7 cellular contexts compared by ENCODE assay signal in the genomic region with DNA sequence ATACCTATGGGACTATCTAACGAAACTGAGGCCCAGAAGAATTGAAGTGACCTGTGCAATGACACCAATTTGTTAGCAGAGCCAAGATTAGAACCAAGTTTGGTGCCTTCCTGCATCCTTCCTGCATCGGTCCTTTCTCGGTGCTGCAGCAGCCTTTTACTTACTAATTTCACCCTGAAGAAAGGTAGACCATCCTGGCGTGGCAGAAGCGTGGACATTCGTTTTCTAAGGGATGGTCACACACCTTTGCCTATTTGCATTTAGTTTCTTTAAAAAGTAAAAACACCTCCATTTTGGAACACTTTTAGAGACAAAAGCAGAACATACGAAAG. TPM values are rescaled to one million over a fixed set of nuclear protein-coding genes. Genes with fewer than 3 reads are reported as not detected.
DNase-seq lines count a peak whose midpoint lies in the region; ATAC-seq and TF ChIP-seq lines count a peak whose summit lies in the region.

No MANE protein-coding gene starts in this region.

- H3K27ac ChIP-seq in body of pancreas (peak overlapping the region; percentile 76 to 92 (median 85)), lung (ENCODE audit: low read depth in 1 of 2, low read length in 1 of 2) (peak overlapping the region; percentile 93 to 95), urinary bladder (ENCODE audit: low read depth) (peak overlapping the region; percentile 88)

- DNase-seq in GM03348 (ENCODE audit: low spot score) (peak; percentile 4), LNCaP clone FGC (ENCODE audit: low read depth) (no peak), body of pancreas (no peak), lung (ENCODE audit: low spot score) (no peak), NCI-H2196 treated with DMSO at 0.1 percent for 48 hours (lab: John Stamatoyannopoulos, UW; ENCODE audit: unreplicated experiment) (no peak), NCI-H226 (no peak)

- 1 to 2% methylated on average over 7 of the region's 7 CpGs for WGBS in body of pancreas, 2 donors
- WGBS in lung, 2 donors, result 3 to 6% methylated on average over 7 of the region's 7 CpGs
- under 1% methylated on average over 7 of the region's 7 CpGs for WGBS in urinary bladder

- TF ChIP-seq POLR2A in body of pancreas (IDR thresholded peaks at IDR 0.05), result no peak

- intact Hi-C loops in body of pancreas (cut with DNase I), result no loop called here

- TF ChIP-seq CTCF in LNCaP clone FGC (IDR thresholded peaks at IDR 0.05; ENCODE audit: control insufficient read depth, extremely low read depth, insufficient read depth), result no peak
- TF ChIP-seq CTCF in body of pancreas (IDR thresholded peaks at IDR 0.05), result no peak
- no peak for TF ChIP-seq CTCF in lung (IDR thresholded peaks at IDR 0.05; ENCODE audit: control extremely low read depth, extremely low read depth)

- H3K36me3 ChIP-seq in body of pancreas (replicated peaks in 1 of 2; ENCODE audit: insufficient read depth in 1 of 2, low read depth in 2 of 2), result no peaks in the 10 kb centered on the region
- H3K36me3 ChIP-seq in lung (ENCODE audit: control insufficient read depth in 2 of 2, insufficient read depth in 2 of 2, low read length in 2 of 2), result peaks cover 0 to 3% of the 10 kb centered on the region in 2 donors
- no peaks in the 10 kb centered on the region for H3K36me3 ChIP-seq in urinary bladder (ENCODE audit: insufficient read depth)

- H3K9me3 ChIP-seq in body of pancreas (no peaks in the 10 kb centered on the region), lung (ENCODE audit: control insufficient read depth in 2 of 2, insufficient read depth in 1 of 2, low read length in 1 of 2) (no peaks in the 10 kb centered on the region)

- ATAC-seq in body of pancreas, result no peak
- ATAC-seq in lung (ENCODE audit: insufficient read depth, low FRiP score), result no peak

- no peaks in the 10 kb centered on the region for H3K27me3 ChIP-seq in body of pancreas
- H3K27me3 ChIP-seq in lung (ENCODE audit: control insufficient read depth, insufficient read depth), result no peaks in the 10 kb centered on the region

- H3K4me3 ChIP-seq in LNCaP clone FGC (ENCODE audit: low read depth, low read length) (peak overlapping the region; percentile 85), body of pancreas (peak overlapping the region; percentile 10 to 22), lung (peak overlapping the region; percentile 55), urinary bladder (ENCODE audit: low read depth, low read length) (peak overlapping the region; percentile 81)

- H3K4me1 ChIP-seq in body of pancreas (peaks cover 29% of the 10 kb centered on the region), lung (ENCODE audit: control insufficient read depth in 2 of 2, insufficient read depth in 2 of 2, low read length in 2 of 2) (peaks cover 0 to 4% of the 10 kb centered on the region in 2 donors), urinary bladder (ENCODE audit: insufficient read depth) (no peaks in the 10 kb centered on the region)

RNA-seq across cellular contexts. Expression of gene LSM8, which starts 0.7 kb away (rescaled TPM):
- total RNA-seq in body of pancreas (10 to 100 TPM; 17.9 to 23.7 TPM), lung (10 to 100 TPM; 22.9 to 70.8 TPM), urinary bladder (62.2 TPM)
- polyA plus RNA-seq in lung (10 to 100 TPM; 28.4 to 37.0 TPM), urinary bladder (27.7 TPM)

RNA-seq across cellular contexts. Expression of gene ANKRD7, which starts 41.3 kb away (rescaled TPM):
- total RNA-seq in body of pancreas (1 to 10 TPM in 1 of 2 donors, not detected in 1; 2.6 TPM), lung (1 to 10 TPM in 1 of 2 donors, under 1 TPM in 1; 0.55 to 1.6 TPM), urinary bladder (3.1 TPM)
- polyA plus RNA-seq in lung (under 1 TPM in 1 of 2 donors, not detected in 1; 0.03 TPM), urinary bladder (0.10 TPM)

Comparison
In these comparisons a context has a peak if more than half of its experiments do, and no peak if none do; other contexts are left out.
1. H3K4me3 ChIP-seq: peak in every context shown above with its lines; median percentile 85 in LNCaP clone FGC; 81 in urinary bladder; 55 in lung; 16 in body of pancreas.